ENCODE assay signal across 1 cellular context in the genomic region with DNA sequence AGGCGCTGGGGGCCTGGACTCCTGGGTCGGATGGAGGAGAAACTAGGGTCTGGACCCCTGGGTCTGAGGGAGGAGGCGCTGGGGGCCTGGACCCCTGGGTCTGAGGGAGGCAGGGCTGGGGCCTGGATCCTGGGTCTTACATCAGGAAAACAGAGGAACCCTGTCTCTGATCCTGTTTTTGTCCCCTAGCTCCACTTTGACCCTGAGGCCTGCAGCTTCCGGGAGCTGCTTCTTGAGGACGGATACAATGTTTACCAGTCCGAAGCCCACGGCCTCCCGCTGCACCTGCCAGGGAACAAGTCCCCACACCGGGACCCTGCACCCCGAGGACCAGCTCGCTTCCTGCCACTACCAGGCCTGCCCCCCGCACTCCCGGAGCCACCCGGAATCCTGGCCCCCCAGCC.
TF ChIP-seq lines count a peak whose summit lies in the region.

No MANE protein-coding gene starts in this region.

TF ChIP-seq in HepG2, 621 proteins besides CTCF, POLR2A, EP300 and RAD21 (continued from another document):
- TF ChIP-seq, protein P1, sequence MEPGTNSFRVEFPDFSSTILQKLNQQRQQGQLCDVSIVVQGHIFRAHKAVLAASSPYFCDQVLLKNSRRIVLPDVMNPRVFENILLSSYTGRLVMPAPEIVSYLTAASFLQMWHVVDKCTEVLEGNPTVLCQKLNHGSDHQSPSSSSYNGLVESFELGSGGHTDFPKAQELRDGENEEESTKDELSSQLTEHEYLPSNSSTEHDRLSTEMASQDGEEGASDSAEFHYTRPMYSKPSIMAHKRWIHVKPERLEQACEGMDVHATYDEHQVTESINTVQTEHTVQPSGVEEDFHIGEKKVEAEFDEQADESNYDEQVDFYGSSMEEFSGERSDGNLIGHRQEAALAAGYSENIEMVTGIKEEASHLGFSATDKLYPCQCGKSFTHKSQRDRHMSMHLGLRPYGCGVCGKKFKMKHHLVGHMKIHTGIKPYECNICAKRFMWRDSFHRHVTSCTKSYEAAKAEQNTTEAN (CRISPR knock-in tag; conservative IDR thresholded peaks at IDR 0.05): 0 out of 2 replicates have a peak, but pooled peaks have one; percentile 55
- no peak for TF ChIP-seq ZNF841 (CRISPR knock-in tag; IDR thresholded peaks at IDR 0.05; ENCODE audit: borderline replicate concordance)
- TF ChIP-seq ZNF790 (CRISPR knock-in tag; IDR thresholded peaks at IDR 0.05; ENCODE audit: borderline replicate concordance): no peak
- no peak for TF ChIP-seq ZNF766 (CRISPR knock-in tag; IDR thresholded peaks at IDR 0.05; ENCODE audit: borderline replicate concordance)
- peak; percentile 79 for TF ChIP-seq SALL1 (CRISPR knock-in tag; IDR thresholded peaks at IDR 0.05)
- TF ChIP-seq, protein P2, sequence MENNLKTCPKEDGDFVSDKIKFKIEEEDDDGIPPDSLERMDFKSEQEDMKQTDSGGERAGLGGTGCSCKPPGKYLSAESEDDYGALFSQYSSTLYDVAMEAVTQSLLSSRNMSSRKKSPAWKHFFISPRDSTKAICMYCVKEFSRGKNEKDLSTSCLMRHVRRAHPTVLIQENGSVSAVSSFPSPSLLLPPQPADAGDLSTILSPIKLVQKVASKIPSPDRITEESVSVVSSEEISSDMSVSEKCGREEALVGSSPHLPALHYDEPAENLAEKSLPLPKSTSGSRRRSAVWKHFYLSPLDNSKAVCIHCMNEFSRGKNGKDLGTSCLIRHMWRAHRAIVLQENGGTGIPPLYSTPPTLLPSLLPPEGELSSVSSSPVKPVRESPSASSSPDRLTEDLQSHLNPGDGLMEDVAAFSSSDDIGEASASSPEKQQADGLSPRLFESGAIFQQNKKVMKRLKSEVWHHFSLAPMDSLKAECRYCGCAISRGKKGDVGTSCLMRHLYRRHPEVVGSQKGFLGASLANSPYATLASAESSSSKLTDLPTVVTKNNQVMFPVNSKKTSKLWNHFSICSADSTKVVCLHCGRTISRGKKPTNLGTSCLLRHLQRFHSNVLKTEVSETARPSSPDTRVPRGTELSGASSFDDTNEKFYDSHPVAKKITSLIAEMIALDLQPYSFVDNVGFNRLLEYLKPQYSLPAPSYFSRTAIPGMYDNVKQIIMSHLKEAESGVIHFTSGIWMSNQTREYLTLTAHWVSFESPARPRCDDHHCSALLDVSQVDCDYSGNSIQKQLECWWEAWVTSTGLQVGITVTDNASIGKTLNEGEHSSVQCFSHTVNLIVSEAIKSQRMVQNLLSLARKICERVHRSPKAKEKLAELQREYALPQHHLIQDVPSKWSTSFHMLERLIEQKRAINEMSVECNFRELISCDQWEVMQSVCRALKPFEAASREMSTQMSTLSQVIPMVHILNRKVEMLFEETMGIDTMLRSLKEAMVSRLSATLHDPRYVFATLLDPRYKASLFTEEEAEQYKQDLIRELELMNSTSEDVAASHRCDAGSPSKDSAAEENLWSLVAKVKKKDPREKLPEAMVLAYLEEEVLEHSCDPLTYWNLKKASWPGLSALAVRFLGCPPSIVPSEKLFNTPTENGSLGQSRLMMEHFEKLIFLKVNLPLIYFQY (CRISPR knock-in tag; IDR thresholded peaks at IDR 0.05; ENCODE audit: borderline replicate concordance): no peak
- TF ChIP-seq FOXO1 (CRISPR knock-in tag; IDR thresholded peaks at IDR 0.05): peak; percentile 79; the same call in 1 of the 2 replicates
- TF ChIP-seq TBL1XR1 (IDR thresholded peaks at IDR 0.05; ENCODE audit: borderline replicate concordance, low read length, partially characterized antibody): no peak
- no peak for TF ChIP-seq SP140L (CRISPR knock-in tag; IDR thresholded peaks at IDR 0.05; ENCODE audit: borderline replicate concordance)
- no peak for TF ChIP-seq KLF13 (CRISPR knock-in tag; IDR thresholded peaks at IDR 0.05)
- 0 out of 2 replicates have a peak, but pooled peaks have one; percentile 24 for TF ChIP-seq SAP130 (CRISPR knock-in tag; IDR thresholded peaks at IDR 0.05; ENCODE audit: low read depth)
- TF ChIP-seq NFE2L1 (CRISPR knock-in tag; IDR thresholded peaks at IDR 0.05; ENCODE audit: borderline replicate concordance): no peak
- TF ChIP-seq, protein P3, sequence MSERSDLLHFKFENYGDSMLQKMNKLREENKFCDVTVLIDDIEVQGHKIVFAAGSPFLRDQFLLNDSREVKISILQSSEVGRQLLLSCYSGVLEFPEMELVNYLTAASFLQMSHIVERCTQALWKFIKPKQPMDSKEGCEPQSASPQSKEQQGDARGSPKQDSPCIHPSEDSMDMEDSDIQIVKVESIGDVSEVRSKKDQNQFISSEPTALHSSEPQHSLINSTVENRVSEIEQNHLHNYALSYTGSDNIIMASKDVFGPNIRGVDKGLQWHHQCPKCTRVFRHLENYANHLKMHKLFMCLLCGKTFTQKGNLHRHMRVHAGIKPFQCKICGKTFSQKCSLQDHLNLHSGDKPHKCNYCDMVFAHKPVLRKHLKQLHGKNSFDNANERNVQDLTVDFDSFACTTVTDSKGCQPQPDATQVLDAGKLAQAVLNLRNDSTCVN (CRISPR knock-in tag; IDR thresholded peaks at IDR 0.05; ENCODE audit: borderline replicate concordance): no peak
- no peak for TF ChIP-seq ZNF10 (CRISPR knock-in tag; IDR thresholded peaks at IDR 0.05; ENCODE audit: borderline replicate concordance, low read depth)
- TF ChIP-seq ONECUT2 (CRISPR knock-in tag; IDR thresholded peaks at IDR 0.05): no peak
